29 cellular contexts compared by ENCODE assay signal in genomic region chr18:57251747-57252146, GRCh38.
"Had no signal": no experiment of that assay in that cellular context is flagged by ENCODE, and none has a peak within 500 bp of the region (broad histone marks: within the 10 kb centered on the region; RNA-seq: fewer than 3 reads in every experiment).

No MANE protein-coding gene starts in this region.

- H3K27me3 ChIP-seq: neural progenitor cell, ovary, spleen, suprapubic skin, testis, tibial artery, transverse colon, upper lobe of right lung, uterus had no signal

- ATAC-seq: naive thymus-derived CD8-positive, alpha-beta T cell; natural killer cell treated with Interleukin-12 subunit alpha and Interleukin-12 subunit beta and Interleukin-15 and Interleukin-18, amount 100 ng/mL, for 72 hours; psoas muscle; right cardiac atrium; sciatic nerve; stimulated activated memory B cell treated with anti-CD40 and anti-IgM and Interleukin-4, amounts not matched to agents 10 μg/mL and 1 μg/mL and 100 μg/mL, for 72 hours; stimulated activated naive CD8-positive, alpha-beta T cell treated with anti-CD3 and anti-CD28 coated beads, Interleukin-15, amount 100 ng/mL, for 72 hours; stimulated activated naive CD8-positive, alpha-beta T cell treated with anti-CD3 and anti-CD28 coated beads, Interleukin-15, Interleukin-2, amounts not matched to agents 100 U/mL and 50 U/mL, for 24 hours; upper lobe of right lung had no signal

- H3K4me3 ChIP-seq: neural progenitor cell, ovary, psoas muscle, skin epidermis, smooth muscle cell, spleen, suprapubic skin, testis, tibial artery, transverse colon, upper lobe of right lung, uterus had no signal

- H3K9ac ChIP-seq: neural progenitor cell, parathyroid adenoma had no signal

- H2AFZ ChIP-seq: neural progenitor cell, parathyroid adenoma had no signal

- H3K79me2 ChIP-seq: parathyroid adenoma had no signal

- H3K4me2 ChIP-seq: neural progenitor cell, smooth muscle cell had no signal

- H3K4me1 ChIP-seq: parathyroid adenoma, psoas muscle, spleen, suprapubic skin, testis, tibial artery, transverse colon, upper lobe of right lung, uterus had no signal

- H3K9me3 ChIP-seq: ovary, psoas muscle, spleen, suprapubic skin, testis, tibial artery, transverse colon, upper lobe of right lung, uterus had no signal

- H3K27ac ChIP-seq: neural progenitor cell, ovary, parathyroid adenoma, psoas muscle, skin epidermis, spleen, suprapubic skin, testis, tibial artery, transverse colon, upper lobe of right lung, uterus had no signal

- DNase-seq: naive thymus-derived CD8-positive, alpha-beta T cell; occipital lobe; ovary; posterior cingulate gyrus; psoas muscle; right cardiac atrium; spleen; stimulated activated CD4-positive, alpha-beta T cell treated with anti-CD3 and anti-CD28 coated beads, Interleukin-12 subunit alpha, Interleukin-12 subunit beta, amount 100 ng/mL, for 4 hours; stimulated activated CD4-positive, alpha-beta T cell treated with anti-CD3 and anti-CD28 coated beads, Interleukin-1b, Interleukin-23, amount 100 ng/mL, for 48 hours; stimulated activated CD4-positive, alpha-beta T cell treated with anti-CD3 and anti-CD28 coated beads, Interleukin-4, amount 100 ng/mL, for 1 hour; stimulated activated CD4-positive, alpha-beta T cell treated with anti-CD3 and anti-CD28 coated beads, Interleukin-4, amount 100 ng/mL, for 4 hours; stimulated activated CD8-positive, alpha-beta memory T cell treated with anti-CD3 and anti-CD28 coated beads, Interleukin-4, amount 100 ng/mL, for 48 hours; stimulated activated naive CD4-positive, alpha-beta T cell; stimulated activated naive CD8-positive, alpha-beta T cell treated with anti-CD3 and anti-CD28 coated beads, Interleukin-15, amount 100 ng/mL, for 72 hours; stimulated activated naive CD8-positive, alpha-beta T cell treated with anti-CD3 and anti-CD28 coated beads, Interleukin-15, Interleukin-2, amounts not matched to agents 100 U/mL and 50 U/mL, for 24 hours; substantia nigra; testis; tibial artery; transverse colon; upper lobe of right lung; uterus had no signal

- H3K36me3 ChIP-seq: neural progenitor cell, ovary, spleen, suprapubic skin, tibial artery, transverse colon, upper lobe of right lung, uterus had no signal
